ENCODE assay signal across 8 cellular contexts in the genomic region with DNA sequence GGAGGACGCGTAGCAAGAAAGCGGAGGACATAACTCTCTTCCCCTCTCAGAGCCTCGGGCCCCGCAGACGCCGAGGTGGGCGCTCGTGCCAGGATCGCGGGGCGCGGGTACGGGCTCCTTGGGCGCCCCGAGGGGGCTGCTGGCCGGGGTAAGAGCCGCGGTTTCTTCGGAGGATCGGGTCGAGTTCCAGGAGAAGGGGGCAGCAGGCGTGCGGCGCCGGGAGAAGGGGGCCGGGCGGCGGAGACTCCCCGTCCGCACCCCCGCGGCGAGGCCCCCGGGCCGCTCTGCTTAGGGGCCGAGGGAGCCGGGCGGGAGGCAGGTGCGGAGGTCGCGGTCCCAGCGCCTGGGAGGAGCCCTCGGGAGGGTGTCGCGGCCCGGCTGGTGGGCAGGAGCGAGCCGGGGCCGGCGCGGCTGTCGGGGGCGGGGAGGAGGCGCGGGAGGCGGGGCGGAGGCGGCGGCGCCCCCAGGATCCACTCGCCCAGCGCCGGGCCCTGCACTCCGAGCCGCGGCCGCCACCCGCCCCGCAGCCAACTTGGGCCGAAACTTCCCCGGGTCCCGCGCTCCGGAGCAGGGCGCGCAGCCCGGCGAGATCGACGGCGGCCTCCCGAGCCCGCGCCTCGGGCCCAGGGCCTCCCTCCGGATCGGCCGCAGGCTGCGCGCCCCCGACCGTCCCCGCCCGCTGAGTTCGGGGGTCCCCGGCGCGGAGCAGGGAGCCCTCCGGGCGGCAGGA.
DNase-seq lines count a peak whose midpoint lies in the region; ATAC-seq, FAIRE-seq and TF ChIP-seq lines count a peak whose summit lies in the region.

No MANE protein-coding gene starts in this region.

- H3K9me3 ChIP-seq in BLaER1 treated with 17β-estradiol and CSF1 and Interleukin-3, amounts not matched to agents 10 nM and 100 nM (replicated peaks in 1 of 11): no peaks in the 10 kb centered on the region
- H3K9me3 ChIP-seq in transverse colon: no peaks in the 10 kb centered on the region

- H3K9ac ChIP-seq in BLaER1 treated with 17β-estradiol and CSF1 and Interleukin-3, amounts not matched to agents 10 nM and 100 nM: peak overlapping the region; percentile 22 to 75 (median 56); a peak in 20 of 22 replicates

- peaks cover 39 to 76% (median 64%) of the 10 kb centered on the region in 10 experiments for H3K4me1 ChIP-seq in BLaER1 treated with 17β-estradiol and CSF1 and Interleukin-3, amounts not matched to agents 10 nM and 100 nM
- peaks cover 0 to 8% (median 6%) of the 10 kb centered on the region in 4 donors for H3K4me1 ChIP-seq in transverse colon

- ATAC-seq in left lobe of liver (peak; percentile 57), HG02840 (IDR thresholded peaks at IDR 0.05; ENCODE audit: low FRiP score, unreplicated experiment) (no peak)

- H3K4me2 ChIP-seq in BLaER1 treated with 17β-estradiol and CSF1 and Interleukin-3, amounts not matched to agents 10 nM and 100 nM: peak overlapping the region; percentile 92 to 99 (median 95)

- H4K20me1 ChIP-seq in BLaER1 treated with 17β-estradiol and CSF1 and Interleukin-3, amounts not matched to agents 10 nM and 100 nM: peaks cover 0 to 77% (median 59%) of the 10 kb centered on the region in 11 experiments; a peak in 19 of 22 replicates

- FAIRE-seq in HTR-8/SVneo (lab: Jason Lieb, UNC): peak; percentile 83

- TF ChIP-seq POLR2A in transverse colon (IDR thresholded peaks at IDR 0.05): no peak

- WGBS in transverse colon (ENCODE audit: low coverage in 1 of 2), 2 donors: 16 to 40% methylated on average over 4 to 60 of the region's 101 CpGs

- no peak for TF ChIP-seq EP300 in transverse colon (IDR thresholded peaks at IDR 0.05; ENCODE audit: low read depth)

- no peaks in the 10 kb centered on the region for H3K36me3 ChIP-seq in BLaER1 treated with 17β-estradiol and CSF1 and Interleukin-3, amounts not matched to agents 10 nM and 100 nM
- H3K36me3 ChIP-seq in brain microvascular endothelial cell (replicated peaks): no peaks in the 10 kb centered on the region
- no peaks in the 10 kb centered on the region for H3K36me3 ChIP-seq in transverse colon

- H3K27me3 ChIP-seq in BLaER1 treated with 17β-estradiol and CSF1 and Interleukin-3, amounts not matched to agents 10 nM and 100 nM: peaks cover 67 to 99% (median 86%) of the 10 kb centered on the region in 11 experiments
- H3K27me3 ChIP-seq in brain microvascular endothelial cell (replicated peaks) (no peaks in the 10 kb centered on the region), transverse colon (peaks cover 72% of the 10 kb centered on the region)

- TF ChIP-seq CTCF in brain microvascular endothelial cell (IDR thresholded peaks at IDR 0.05; ENCODE audit: low read depth, low read length, missing control alignments): no peak
- no peak for TF ChIP-seq CTCF in transverse colon (IDR thresholded peaks at IDR 0.05)

- in situ Hi-C loops in brain microvascular endothelial cell (cut with HindIII; ENCODE audit: low pct_ligation_motif_present, low sequenced_read_pairs): no loop called here
- in situ Hi-C loops in transverse colon (cut with MboI; ENCODE audit: low pct_ligation_motif_present in 1 of 4, low pct_unique_long_range_greater_than_20kb in 1 of 4, low sequenced_read_pairs in 3 of 4): no loop called here

- no peak for DNase-seq in HTR-8/SVneo (ENCODE audit: insufficient read length, low spot score)
- no peak for DNase-seq in brain microvascular endothelial cell
- no peak for DNase-seq in left lobe of liver (ENCODE audit: low spot score)
- DNase-seq in transverse colon: peak; percentile 49
- DNase-seq in KG1 (lab: John Stamatoyannopoulos, UW): no peak
- DNase-seq in A172 (ENCODE audit: low spot score): no peak

- H3K27ac ChIP-seq in BLaER1 treated with 17β-estradiol and CSF1 and Interleukin-3, amounts not matched to agents 10 nM and 100 nM: no peak overlapping the region
- no peak overlapping the region for H3K27ac ChIP-seq in brain microvascular endothelial cell
- H3K27ac ChIP-seq in transverse colon: peak overlapping the region; percentile 21 to 65 (median 30)

- H3K4me3 ChIP-seq in BLaER1 treated with 17β-estradiol and CSF1 and Interleukin-3, amounts not matched to agents 10 nM and 100 nM: peak overlapping the region; percentile 53 to 72 (median 60)
- H3K4me3 ChIP-seq in brain microvascular endothelial cell (ENCODE audit: low read depth, low read length) (peak overlapping the region; percentile 48), transverse colon (peak overlapping the region; percentile 13 to 61 (median 56))

- intact Hi-C loops in transverse colon (cut with DNase I; ENCODE audit: low total_unique reads): no loop called here

Comparison
In these comparisons a context has a peak if more than half of its experiments do, and no peak if none do; other contexts are left out.
1. H3K27ac ChIP-seq: peak in transverse colon (4 of 4); none in BLaER1 treated with 17β-estradiol and CSF1 and Interleukin-3, amounts not matched to agents 10 nM and 100 nM (0 of 11) and brain microvascular endothelial cell (single experiment).
2. Peak in every context shown above with its lines, with median percentiles within 50 percentile points of each other: H3K4me3 ChIP-seq.